In genomic region chr11:32753181-32753580, GRCh38 we compare ENCODE assay signal across 17 cellular contexts. TPM values are rescaled to one million over a fixed set of nuclear protein-coding genes. Genes with fewer than 3 reads are reported as not detected.
"Had no signal": no experiment of that assay in that cellular context is flagged by ENCODE, and none has a peak within 500 bp of the region (broad histone marks: within the 10 kb centered on the region; RNA-seq: fewer than 3 reads in every experiment).

No MANE protein-coding gene starts in this region.

RNA-seq across cellular contexts. Expression of gene CCDC73, which starts 41.3 kb away (rescaled TPM):
- total RNA-seq: kidney epithelial cell; left cardiac atrium; left colon; left ventricle myocardium inferior; left ventricle myocardium superior; lower leg skin; lung microvascular endothelial cell; mammary epithelial cell; mesenteric fat pad; mononuclear cell; mucosa of descending colon; mucosa of gallbladder; myocyte; naive thymus-derived CD4-positive, alpha-beta T cell had no signal
- polyA plus RNA-seq: hepatocyte; immature natural killer cell; keratinocyte; mammary epithelial cell; naive thymus-derived CD4-positive, alpha-beta T cell had no signal
